ENCODE assay signal across 8 cellular contexts in the genomic region with DNA sequence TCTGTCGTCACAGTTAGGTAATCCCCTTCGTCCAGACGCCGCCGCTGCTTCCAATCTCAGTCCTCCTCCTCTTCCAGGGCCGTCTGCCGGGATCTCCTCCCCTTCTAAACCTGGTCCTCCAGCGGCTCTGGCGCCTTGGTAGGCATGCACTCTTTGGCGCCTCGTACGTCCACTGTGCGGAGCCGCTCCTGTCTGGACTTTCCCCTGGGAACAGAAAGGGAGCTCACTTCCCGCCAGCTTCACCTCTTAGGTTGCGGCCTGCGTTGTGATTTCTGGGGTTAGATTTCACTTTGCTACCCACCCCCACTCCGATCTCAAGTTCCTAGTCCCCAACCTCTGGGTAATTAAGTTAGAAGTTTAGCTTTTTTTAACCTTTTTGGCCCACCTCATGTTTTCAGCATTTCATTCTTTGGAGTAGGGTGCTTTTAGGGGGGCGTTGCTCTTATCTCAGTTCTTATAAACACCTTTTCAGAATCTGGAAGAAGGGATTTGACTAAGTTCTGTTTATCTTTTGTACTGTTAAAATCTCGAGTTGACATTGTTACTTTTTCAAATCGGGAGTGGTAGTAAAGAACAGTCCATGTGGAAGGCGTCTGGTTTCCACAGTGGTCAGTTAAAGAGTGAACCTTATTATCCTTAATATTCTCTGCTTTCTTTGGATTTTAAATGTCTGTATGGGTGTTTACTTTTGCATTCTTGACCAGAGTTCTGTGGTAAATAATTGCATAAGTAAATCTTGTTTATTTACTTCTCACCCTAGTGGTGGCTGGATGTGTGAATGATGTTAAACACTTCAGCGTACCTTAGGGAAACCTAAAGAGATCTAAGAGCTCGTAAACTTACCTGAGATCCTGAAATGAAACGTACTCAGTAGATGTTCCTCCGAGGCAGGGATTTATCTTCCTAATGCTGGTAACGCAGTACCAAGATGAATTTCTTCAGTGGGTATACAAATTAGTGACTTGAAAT. TPM values are rescaled to one million over a fixed set of nuclear protein-coding genes. Genes with fewer than 3 reads are reported as not detected.
DNase-seq lines count a peak whose midpoint lies in the region; ATAC-seq and TF ChIP-seq lines count a peak whose summit lies in the region.

No MANE protein-coding gene starts in this region.

- peak; percentile 3 for ATAC-seq in GM19397 (IDR thresholded peaks at IDR 0.05; ENCODE audit: unreplicated experiment)

- H3K27me3 ChIP-seq in HL-60 (ENCODE audit: insufficient read depth, poor library complexity, severe bottlenecking): no peaks in the 10 kb centered on the region
- no peaks in the 10 kb centered on the region for H3K27me3 ChIP-seq in endodermal cell (ENCODE audit: control insufficient read depth, insufficient read depth, low read length, poor library complexity, severe bottlenecking)
- no peaks in the 10 kb centered on the region for H3K27me3 ChIP-seq in muscle layer of colon (ENCODE audit: control insufficient read depth in 1 of 2, insufficient read depth in 2 of 2, low read length in 2 of 2)

- H3K36me3 ChIP-seq in endodermal cell (ENCODE audit: control insufficient read depth, insufficient read depth, low read length): peaks cover 5% of the 10 kb centered on the region
- H3K36me3 ChIP-seq in muscle layer of colon (ENCODE audit: insufficient read depth, low read length): no peaks in the 10 kb centered on the region

- no peaks in the 10 kb centered on the region for H3K27me3 Mint-ChIP-seq in Calu3 (ENCODE audit: unreplicated experiment)
- H3K27me3 Mint-ChIP-seq in endodermal cell (ENCODE audit: insufficient read depth): no peaks in the 10 kb centered on the region

- peak overlapping the region; percentile 95 for H3K27ac Mint-ChIP-seq in Calu3 (ENCODE audit: unreplicated experiment)
- peak overlapping the region; percentile 100 for H3K27ac Mint-ChIP-seq in endodermal cell

- intact Hi-C loops in Calu3 (cut with micrococcal nuclease; ENCODE audit: unreplicated experiment): no loop called here

- H3K4me3 ChIP-seq in HL-60 (replicated peaks; ENCODE audit: insufficient read depth, low read length) (peak overlapping the region; percentile 95), endodermal cell (ENCODE audit: low read length) (peak overlapping the region; percentile 98), muscle layer of colon (ENCODE audit: low read depth in 1 of 2, low read length in 2 of 2) (peak overlapping the region; percentile 75 to 86)

- DNase-seq in Calu3 (peak; percentile 41), HL-60 (ENCODE audit: low read depth in 1 of 2, low spot score in 1 of 2) (no peak), RWPE1 (ENCODE audit: low spot score) (peak; percentile 60), endodermal cell (no peak)
- DNase-seq in NK-92 treated with Interleukin-12 subunit alpha and Interleukin-12 subunit beta, amount 100 ng/mL, for 24 hours (lab: John Stamatoyannopoulos, UW): no peak
- DNase-seq in activated CD4-positive, alpha-beta T cell treated with anti-CD3 and anti-CD28 coated beads for 4 hours: no peak

- 0 to 3% methylated on average over 12 to 25 of the region's 27 CpGs for WGBS in endodermal cell (ENCODE audit: insufficient coverage in 1 of 2, insufficient read length in 1 of 2), 2 experiments

- H3K9me3 Mint-ChIP-seq in Calu3 (ENCODE audit: low read depth, unreplicated experiment) (no peaks in the 10 kb centered on the region), endodermal cell (no peaks in the 10 kb centered on the region)

- H3K9me3 ChIP-seq in endodermal cell (ENCODE audit: control insufficient read depth, low read length) (no peaks in the 10 kb centered on the region), muscle layer of colon (ENCODE audit: low read length) (no peaks in the 10 kb centered on the region)

- peak overlapping the region; percentile 99 for H3K27ac ChIP-seq in HL-60 (replicated peaks)
- peak overlapping the region; percentile 99 for H3K27ac ChIP-seq in RWPE1
- peak overlapping the region; percentile 99 for H3K27ac ChIP-seq in endodermal cell (ENCODE audit: low read depth, low read length)
- H3K27ac ChIP-seq in muscle layer of colon (ENCODE audit: low read depth, low read length): peak overlapping the region; percentile 94

- POLR2A ChIA-PET in RWPE1 (lab: Yijun Ruan, JAX; ENCODE audit: low non-redundant PET): interaction anchor here (1.0 kb wide), 1 partner anchor 47 kb away, joined by 3 read pairs; no protein-coding TSS in a partner anchor

- peak overlapping the region; percentile 97 for H3K9ac ChIP-seq in endodermal cell (ENCODE audit: extremely low read depth, low read length, poor library complexity, severe bottlenecking)
- H3K9ac ChIP-seq in muscle layer of colon (ENCODE audit: low read length): peak overlapping the region; percentile 94

- H3K36me3 Mint-ChIP-seq in Calu3 (ENCODE audit: insufficient read depth, unreplicated experiment) (peaks cover 21% of the 10 kb centered on the region), endodermal cell (ENCODE audit: low read depth) (peaks cover 14% of the 10 kb centered on the region)

- CTCF ChIA-PET in Calu3 (lab: Charles Lee): interaction anchor here (0.5 to 0.6 kb wide), 2 partner anchors 279 to 490 kb away, joined by 3 read pairs; no protein-coding TSS in a partner anchor
- CTCF ChIA-PET in RWPE1 (lab: Yijun Ruan, JAX): interaction anchor here (0.6 to 1.8 kb wide), 7 partner anchors 29 to 1979 kb away, joined by 3 to 7 read pairs (median 4); no protein-coding TSS in a partner anchor

- peaks cover 7% of the 10 kb centered on the region for H3K4me1 Mint-ChIP-seq in Calu3 (ENCODE audit: low read depth, unreplicated experiment)
- peaks cover 4% of the 10 kb centered on the region for H3K4me1 Mint-ChIP-seq in endodermal cell

- BruUV-seq in Calu3 (replicated peaks; lab: Mats Ljungman, UMichigan): TSS peak; percentile 60

- H3K4me1 ChIP-seq in endodermal cell (ENCODE audit: control insufficient read depth, insufficient read depth, low read length) (no peaks in the 10 kb centered on the region), muscle layer of colon (ENCODE audit: insufficient read depth, low read length) (peaks cover 23% of the 10 kb centered on the region)

- TF ChIP-seq CTCF in Calu3 (IDR thresholded peaks at IDR 0.05; ENCODE audit: unreplicated experiment) (no peak), HL-60 (IDR thresholded peaks at IDR 0.05; ENCODE audit: insufficient read depth, low read length) (no peak), RWPE1 (conservative IDR thresholded peaks at IDR 0.05; ENCODE audit: low read depth) (no peak; the same call in 1 of the 2 replicates), endodermal cell (conservative IDR thresholded peaks at IDR 0.05) (peak; percentile 65)

- peak overlapping the region; percentile 90 for H3K4me3 Mint-ChIP-seq in Calu3 (ENCODE audit: low read depth, unreplicated experiment)
- H3K4me3 Mint-ChIP-seq in endodermal cell: peak overlapping the region; percentile 98

RNA-seq across cellular contexts. Expression of a gene that starts 0.6 kb away (rescaled TPM):
- total RNA-seq in Calu3 (2022) (27.7 and 38.0 TPM in 2 replicates), endodermal cell (10 to 100 TPM; 71.1 to 74.3 TPM)
- 58.2 TPM for polyA plus RNA-seq in endodermal cell (2013, experiment 1 of 2)
- polyA plus RNA-seq in endodermal cell (2013, experiment 2 of 2): 59.0 TPM

Comparison
In these comparisons a context has a peak if more than half of its experiments do, and no peak if none do; other contexts are left out.
1. DNase-seq: peak in Calu3 (single experiment) and RWPE1 (single experiment); none in HL-60 (0 of 2), endodermal cell (single experiment), NK-92 treated with Interleukin-12 subunit alpha and Interleukin-12 subunit beta, amount 100 ng/mL, for 24 hours (single experiment) and activated CD4-positive, alpha-beta T cell treated with anti-CD3 and anti-CD28 coated beads for 4 hours (0 of 2).
2. Peak in every context shown above with its lines, with median percentiles within 50 percentile points of each other: H3K27ac ChIP-seq and H3K4me3 ChIP-seq.